ENCODE assay signal across 13 cellular contexts in the genomic region with DNA sequence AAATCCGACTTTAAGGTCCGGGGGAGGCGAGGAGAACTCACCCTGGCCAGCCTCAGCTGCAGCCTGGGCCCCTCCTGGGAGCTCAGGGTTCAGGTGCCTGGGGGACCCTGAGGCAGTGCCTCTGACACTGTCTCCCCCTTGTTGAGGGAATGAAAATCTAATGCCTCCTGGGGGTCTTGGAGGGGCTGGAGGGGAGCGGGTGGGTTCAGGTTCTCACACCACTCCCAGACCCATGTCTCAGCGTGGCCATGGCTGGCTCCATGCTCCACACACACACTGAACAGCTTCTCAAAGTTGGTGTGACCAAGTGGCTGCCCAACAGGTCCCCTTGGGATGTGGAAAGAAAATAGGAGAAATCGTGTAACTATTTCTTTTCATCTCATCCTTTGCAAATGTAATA. TPM values are rescaled to one million over a fixed set of nuclear protein-coding genes. Genes with fewer than 3 reads are reported as not detected.
DNase-seq lines count a peak whose midpoint lies in the region; ATAC-seq and TF ChIP-seq lines count a peak whose summit lies in the region.
"Had no signal": no experiment of that assay in that cellular context is flagged by ENCODE, and none has a peak within 500 bp of the region (broad histone marks: within the 10 kb centered on the region; RNA-seq: fewer than 3 reads in every experiment).

No MANE protein-coding gene starts in this region.

- peaks cover 2% of the 10 kb centered on the region; the same call in 1 of the 2 replicates for H3K36me3 ChIP-seq in WERI-Rb-1
- no peaks in the 10 kb centered on the region for H3K36me3 ChIP-seq in hepatocyte (replicated peaks; ENCODE audit: insufficient read depth, low read depth)
- no peaks in the 10 kb centered on the region for H3K36me3 ChIP-seq in psoas muscle (ENCODE audit: insufficient read depth in 1 of 2, low read depth in 1 of 2)
- H3K36me3 ChIP-seq in prostate gland, result no peaks in the 10 kb centered on the region
- H3K36me3 ChIP-seq: cardiac muscle cell had no signal

- no peaks in the 10 kb centered on the region for H3K36me3 Mint-ChIP-seq in CD4-positive, alpha-beta T cell (ENCODE audit: low read depth)

- POLR2A ChIA-PET in CD4-positive, alpha-beta T cell (lab: Charles Lee), result no interaction called here

- 97% methylated on average over 6 of the region's 6 CpGs for WGBS in hepatocyte (ENCODE audit: low lambda C conversion rate, missing lambda C conversion rate)
- 72 to 80% (median 77%) methylated on average over 6 of the region's 6 CpGs for WGBS in psoas muscle, 3 donors
- WGBS in prostate gland, result 87% methylated on average over 6 of the region's 6 CpGs

- peaks cover 28% of the 10 kb centered on the region for H3K4me1 ChIP-seq in hepatocyte (ENCODE audit: insufficient read depth)
- peaks cover 30% of the 10 kb centered on the region for H3K4me1 ChIP-seq in psoas muscle
- peaks cover 4% of the 10 kb centered on the region for H3K4me1 ChIP-seq in prostate gland (replicated peaks)

- H3K27ac ChIP-seq in CD4-positive, alpha-beta T cell (ENCODE audit: low read depth, low read length), result no peak overlapping the region
- H3K27ac ChIP-seq in WERI-Rb-1 (peak overlapping the region; percentile 96), hepatocyte (no peak overlapping the region), psoas muscle (peak overlapping the region; percentile 50), prostate gland (no peak overlapping the region)
- H3K27ac ChIP-seq: cardiac muscle cell, KMS-11 had no signal

- ATAC-seq in CD4-positive, alpha-beta T cell (ENCODE audit: poor library complexity), result no peak
- no peak for ATAC-seq in psoas muscle
- ATAC-seq in GM21619 (IDR thresholded peaks at IDR 0.05; ENCODE audit: unreplicated experiment), result no peak
- ATAC-seq in HG03196 (IDR thresholded peaks at IDR 0.05; ENCODE audit: unreplicated experiment), result no peak

- H3K27me3 ChIP-seq in CD4-positive, alpha-beta T cell (ENCODE audit: control insufficient read depth, insufficient read depth, low read length), result peaks cover 50% of the 10 kb centered on the region
- H3K27me3 ChIP-seq in WERI-Rb-1 (ENCODE audit: insufficient read depth, low read depth, severe bottlenecking), result no peaks in the 10 kb centered on the region
- peaks cover 28% of the 10 kb centered on the region for H3K27me3 ChIP-seq in hepatocyte
- H3K27me3 ChIP-seq in psoas muscle (ENCODE audit: insufficient read depth in 3 of 3, low read length in 2 of 3), result peaks cover 0 to 19% (median 9%) of the 10 kb centered on the region in 3 donors
- peaks cover 3% of the 10 kb centered on the region for H3K27me3 ChIP-seq in prostate gland (replicated peaks; ENCODE audit: insufficient read depth)

- intact Hi-C loops in CD4-positive, alpha-beta T cell (cut with DNase I, micrococcal nuclease), result no loop called here
- intact Hi-C loops in psoas muscle (cut with DNase I) (no loop called here), prostate gland (cut with DNase I) (no loop called here)

- peak overlapping the region; percentile 46 for H3K4me3 Mint-ChIP-seq in CD4-positive, alpha-beta T cell

- no peak for TF ChIP-seq CTCF in CD4-positive, alpha-beta T cell (IDR thresholded peaks at IDR 0.05)
- TF ChIP-seq CTCF in WERI-Rb-1 (IDR thresholded peaks at IDR 0.05; ENCODE audit: low read depth, low read length) (no peak), hepatocyte (IDR thresholded peaks at IDR 0.05; ENCODE audit: poor library complexity) (no peak), psoas muscle (IDR thresholded peaks at IDR 0.05) (no peak), prostate gland (IDR thresholded peaks at IDR 0.05) (no peak)

- H3K9me2 ChIP-seq in hepatocyte (replicated peaks; ENCODE audit: insufficient read depth), result no peaks in the 10 kb centered on the region

- H3K9me3 ChIP-seq in CD4-positive, alpha-beta T cell (ENCODE audit: control insufficient read depth, low read length), result no peaks in the 10 kb centered on the region
- no peaks in the 10 kb centered on the region for H3K9me3 ChIP-seq in WERI-Rb-1 (ENCODE audit: severe bottlenecking)
- no peaks in the 10 kb centered on the region for H3K9me3 ChIP-seq in hepatocyte (ENCODE audit: low read depth)
- no peaks in the 10 kb centered on the region for H3K9me3 ChIP-seq in psoas muscle
- H3K9me3 ChIP-seq in prostate gland, result no peaks in the 10 kb centered on the region

- TF ChIP-seq POLR2A in prostate gland (IDR thresholded peaks at IDR 0.05), result no peak

- no peaks in the 10 kb centered on the region for H4K20me1 ChIP-seq in hepatocyte (ENCODE audit: insufficient read depth, poor library complexity, severe bottlenecking)

- no peak overlapping the region for H2AFZ ChIP-seq in hepatocyte

- no peak overlapping the region for H3K4me3 ChIP-seq in WERI-Rb-1 (ENCODE audit: low read depth, low read length)
- no peak overlapping the region for H3K4me3 ChIP-seq in hepatocyte
- peak overlapping the region; percentile 65 for H3K4me3 ChIP-seq in psoas muscle
- H3K4me3 ChIP-seq in prostate gland, result no peak overlapping the region

- H3K27ac Mint-ChIP-seq in CD4-positive, alpha-beta T cell, result no peak overlapping the region
- H3K27ac Mint-ChIP-seq: activated T-helper 2 cell treated with anti-CD3 and anti-CD28 coated beads, Interferon-gamma antibody, Interleukin-2, Interleukin-4, amounts not matched to agents 10 μg/mL and 5 μg/mL and 100 μg/mL, durations not matched to agents 14 hours and 24 hours and 36 hours had no signal

- no peaks in the 10 kb centered on the region for H3K79me2 ChIP-seq in hepatocyte

- peaks cover 62% of the 10 kb centered on the region for H3K27me3 Mint-ChIP-seq in CD4-positive, alpha-beta T cell

- CTCF ChIA-PET in CD4-positive, alpha-beta T cell (lab: Charles Lee), result interaction anchor here (0.9 kb wide), 1 partner anchor 21 kb away, joined by 3 read pairs; no protein-coding TSS in a partner anchor

- H3K4me1 Mint-ChIP-seq in CD4-positive, alpha-beta T cell (ENCODE audit: low read depth), result peaks cover 6% of the 10 kb centered on the region

- H3K9me3 Mint-ChIP-seq in CD4-positive, alpha-beta T cell, result no peaks in the 10 kb centered on the region
- H3K9me3 Mint-ChIP-seq: activated T-helper 2 cell treated with anti-CD3 and anti-CD28 coated beads, Interferon-gamma antibody, Interleukin-2, Interleukin-4, amounts not matched to agents 10 μg/mL and 5 μg/mL and 100 μg/mL, durations not matched to agents 14 hours and 24 hours and 36 hours had no signal

- H3K4me2 ChIP-seq in hepatocyte, result no peak overlapping the region
- H3K4me2 ChIP-seq: KMS-11 had no signal

- DNase-seq in CD4-positive, alpha-beta T cell, result no peak
- no peak for DNase-seq in WERI-Rb-1
- peak; percentile 2 for DNase-seq in hepatocyte (ENCODE audit: low spot score)
- no peak for DNase-seq in psoas muscle
- no peak for DNase-seq in prostate gland (ENCODE audit: low spot score)
- no peak for DNase-seq in NCI-H748 (lab: John Stamatoyannopoulos, UW; ENCODE audit: unreplicated experiment)
- DNase-seq: activated CD4-positive, alpha-beta T cell treated with anti-CD3 and anti-CD28 coated beads for 4 hours; NCI-H2029 treated with DMSO at 0.1 percent for 48 hours had no signal

RNA-seq across cellular contexts. Expression of gene PRCD, which starts 0.9 kb away (rescaled TPM):
- total RNA-seq in CD4-positive, alpha-beta T cell, result not detected
- 2.0 and 2.7 TPM in 2 replicates for total RNA-seq in hepatocyte
- 10.2 and 11.6 TPM in 2 replicates for polyA plus RNA-seq in hepatocyte
- total RNA-seq in psoas muscle, result 1 to 10 TPM in 2 of 4 donors, under 1 TPM in 2; 0.18 to 1.7 (median 1.0) TPM
- polyA plus RNA-seq in psoas muscle, result 1 to 10 TPM; 1.2 to 1.6 (median 1.3) TPM
- under 1 TPM; 0.36 to 0.85 TPM for total RNA-seq in prostate gland
- total RNA-seq: activated T-helper 2 cell treated with anti-CD3 and anti-CD28 coated beads, Interferon-gamma antibody, Interleukin-2, Interleukin-4, amounts not matched to agents 10 μg/mL and 5 μg/mL and 100 μg/mL, durations not matched to agents 14 hours and 24 hours and 36 hours had no signal

RNA-seq across cellular contexts. Expression of gene CYGB, which starts 1.4 kb away (rescaled TPM):
- total RNA-seq in CD4-positive, alpha-beta T cell, result not detected
- 7.8 and 15.5 TPM in 2 replicates for total RNA-seq in hepatocyte
- polyA plus RNA-seq in hepatocyte, result 13.8 and 19.2 TPM in 2 replicates
- total RNA-seq in psoas muscle, result 10 to 100 TPM in 3 of 4 donors, 1 to 10 TPM in 1; 9.5 to 14.6 (median 11.9) TPM
- polyA plus RNA-seq in psoas muscle, result 10 to 100 TPM in 1 of 3 donors, 1 to 10 TPM in 2; 6.4 to 12.6 (median 8.1) TPM
- 10 to 100 TPM in 1 of 2 donors, 1 to 10 TPM in 1; 7.0 to 13.8 TPM for total RNA-seq in prostate gland
- total RNA-seq: activated T-helper 2 cell treated with anti-CD3 and anti-CD28 coated beads, Interferon-gamma antibody, Interleukin-2, Interleukin-4, amounts not matched to agents 10 μg/mL and 5 μg/mL and 100 μg/mL, durations not matched to agents 14 hours and 24 hours and 36 hours had no signal

RNA-seq across cellular contexts. Expression of gene RHBDF2, which starts 37.7 kb away (rescaled TPM):
- total RNA-seq in CD4-positive, alpha-beta T cell, result 10 to 100 TPM; 22.6 to 24.9 TPM
- 4.9 and 5.5 TPM in 2 replicates for total RNA-seq in hepatocyte
- polyA plus RNA-seq in hepatocyte, result 11.0 and 11.7 TPM in 2 replicates
- total RNA-seq in psoas muscle, result 10 to 100 TPM in 3 of 4 donors, 1 to 10 TPM in 1; 6.6 to 23.1 (median 12.4) TPM
- 10 to 100 TPM; 11.2 to 14.7 (median 13.9) TPM for polyA plus RNA-seq in psoas muscle
- total RNA-seq in prostate gland, result 10 to 100 TPM; 29.9 to 31.1 TPM

RNA-seq across cellular contexts. Expression of gene ST6GALNAC2, which starts 46.7 kb away (rescaled TPM):
- total RNA-seq in CD4-positive, alpha-beta T cell, result 1 to 10 TPM in 1 of 2 experiments, under 1 TPM in 1; 0.49 to 1.2 TPM
- total RNA-seq in hepatocyte (1.4 and 2.3 TPM in 2 replicates), psoas muscle (10 to 100 TPM in 3 of 4 donors, 1 to 10 TPM in 1; 8.1 to 17.8 (median 13.0) TPM), prostate gland (10 to 100 TPM; 21.0 to 23.1 TPM)
- polyA plus RNA-seq in hepatocyte (1.8 and 2.8 TPM in 2 replicates), psoas muscle (1 to 10 TPM; 1.2 to 8.7 (median 7.6) TPM)

Comparison
In these comparisons a context has a peak if more than half of its experiments do, and no peak if none do; other contexts are left out.
1. H3K27ac ChIP-seq: peak in WERI-Rb-1 (single experiment) and psoas muscle (single experiment); none in CD4-positive, alpha-beta T cell (single experiment), hepatocyte (single experiment) and prostate gland (0 of 2).